11 cellular contexts compared by ENCODE assay signal in the genomic region with DNA sequence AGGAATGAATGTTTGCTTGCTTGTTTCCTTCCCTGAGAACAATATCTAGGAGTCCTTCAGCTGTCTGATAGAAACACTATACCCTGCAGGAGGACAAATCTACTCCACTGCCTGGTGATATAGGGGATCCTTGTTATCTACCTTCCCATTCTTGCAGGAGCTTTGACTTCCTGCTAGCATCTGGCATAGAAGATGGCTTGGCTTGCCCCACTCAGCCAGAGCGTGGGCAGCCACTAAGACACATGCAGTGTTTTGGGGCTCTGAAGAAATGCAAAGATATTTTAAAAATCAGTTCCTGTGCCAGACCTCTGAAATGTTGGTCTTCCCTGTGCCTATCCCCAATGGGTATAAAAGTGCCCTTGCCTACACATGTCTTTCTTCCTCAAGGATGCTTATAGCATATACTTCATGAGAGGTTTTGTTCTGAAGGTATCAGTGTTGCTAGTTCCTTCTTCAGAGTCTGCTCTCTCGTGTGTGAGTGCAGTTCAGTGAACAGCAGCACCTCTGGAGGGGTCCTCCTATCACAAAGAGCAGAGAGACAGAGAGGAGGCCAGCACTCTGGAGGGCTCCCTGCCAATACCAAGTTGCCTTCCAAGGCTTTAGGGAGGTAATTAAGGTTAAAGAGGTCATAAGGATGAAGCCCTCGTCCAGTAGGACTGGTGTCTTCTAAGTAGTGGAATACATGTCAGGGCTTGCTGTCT.
"Had no signal": no experiment of that assay in that cellular context is flagged by ENCODE, and none has a peak within 500 bp of the region (broad histone marks: within the 10 kb centered on the region; RNA-seq: fewer than 3 reads in every experiment).

No MANE protein-coding gene starts in this region.

- H3K4me1 Mint-ChIP-seq: nephron progenitor cell had no signal

- H3K36me3 Mint-ChIP-seq: activated naive CD8-positive, alpha-beta T cell had no signal

- H3K4me3 ChIP-seq: esophagus squamous epithelium, upper lobe of right lung had no signal

- ATAC-seq: upper lobe of right lung had no signal

- H3K36me3 ChIP-seq: esophagus squamous epithelium, upper lobe of right lung had no signal

- H3K27ac Mint-ChIP-seq: activated naive CD8-positive, alpha-beta T cell; dendritic cell treated with granulocyte-macrophage colony-stimulating factor and Interleukin-4, amounts not matched to agents 40 ng/mL and 50 ng/mL, for 4 days; nephron progenitor cell had no signal

- H3K27me3 Mint-ChIP-seq: activated naive CD8-positive, alpha-beta T cell had no signal

- H3K4me3 Mint-ChIP-seq: activated naive CD8-positive, alpha-beta T cell; dendritic cell treated with granulocyte-macrophage colony-stimulating factor and Interleukin-4, amounts not matched to agents 40 ng/mL and 50 ng/mL, for 4 days; nephron progenitor cell had no signal

- H3K9me3 Mint-ChIP-seq: dendritic cell treated with granulocyte-macrophage colony-stimulating factor and Interleukin-4, amounts not matched to agents 40 ng/mL and 50 ng/mL, for 4 days; nephron progenitor cell had no signal

- H3K27me3 ChIP-seq: esophagus squamous epithelium, upper lobe of right lung had no signal

- H3K27ac ChIP-seq: esophagus squamous epithelium, upper lobe of right lung, VCaP had no signal

- DNase-seq: activated CD4-positive, alpha-beta T cell treated with anti-CD3 and anti-CD28 coated beads for 1 hour; activated gamma-delta T cell; effector memory CD4-positive, alpha-beta T cell; esophagus squamous epithelium; nephron progenitor cell; retina; T-helper 2 cell; upper lobe of right lung had no signal

- H3K4me1 ChIP-seq: esophagus squamous epithelium, upper lobe of right lung had no signal

- H3K9me3 ChIP-seq: esophagus squamous epithelium, upper lobe of right lung had no signal
